1 cellular context compared by ENCODE assay signal in the genomic region with DNA sequence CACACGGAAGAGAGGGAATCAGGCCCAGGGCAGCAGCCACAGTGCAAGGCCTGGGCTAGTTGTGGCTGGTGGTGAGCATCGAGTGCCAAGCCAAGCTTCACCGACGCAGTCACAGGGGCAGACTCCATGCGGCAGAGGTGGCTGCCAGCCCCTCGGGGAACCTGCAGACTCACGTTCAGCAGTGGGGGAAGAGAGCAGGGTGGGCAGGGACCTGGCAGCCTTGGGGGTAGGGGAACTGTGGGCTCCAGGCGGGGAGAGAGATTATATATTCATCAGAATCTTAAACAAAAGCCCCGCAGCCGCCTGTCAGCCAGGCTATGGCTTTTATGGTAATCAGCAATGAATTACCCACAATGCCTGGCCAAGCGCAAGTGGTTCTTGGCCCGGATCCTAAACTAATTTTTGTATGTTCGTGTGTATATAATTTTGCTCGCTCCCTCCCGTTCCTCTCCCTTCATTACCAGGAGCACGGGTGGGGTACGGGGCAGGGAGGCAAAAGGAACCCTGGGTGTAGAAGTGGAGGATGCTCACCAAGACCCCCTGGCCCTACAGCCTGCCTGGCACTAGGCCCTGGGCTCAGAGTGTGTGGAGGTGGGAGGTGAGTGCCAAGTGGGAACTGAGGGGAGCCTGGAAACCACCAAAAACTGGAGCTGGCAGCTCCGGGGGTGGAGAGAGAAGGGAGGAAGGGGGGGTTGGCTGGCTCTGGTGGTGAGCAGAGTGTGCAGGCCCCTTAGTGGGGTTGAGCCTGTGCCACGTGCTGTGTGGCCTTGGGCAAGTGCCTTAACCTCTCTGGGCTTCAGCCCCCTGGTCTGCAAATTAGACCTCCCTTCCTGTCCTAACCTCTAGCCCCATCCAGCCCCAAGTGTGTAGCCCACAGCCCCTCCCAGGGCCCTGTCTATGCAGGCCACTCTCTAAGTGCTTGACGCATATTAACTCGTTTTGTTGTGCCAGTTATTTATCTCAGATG.
TF ChIP-seq lines count a peak whose summit lies in the region.

No MANE protein-coding gene starts in this region.

TF ChIP-seq in K562, 482 proteins besides CTCF, POLR2A, EP300 and RAD21 (continued from another document and continues in another):
- TF ChIP-seq ZNF347 (CRISPR knock-in tag; IDR thresholded peaks at IDR 0.05; ENCODE audit: low read depth) (peak; percentile 46; the same call in 1 of the 2 replicates), NONO (IDR thresholded peaks at IDR 0.05; ENCODE audit: low read depth in 2 of 2, low read length in 1 of 2) (peak; percentile 53 to 79; a peak in 2 of 4 replicates), TRIM28 (IDR thresholded peaks at IDR 0.05) (no peak), CBX5 (IDR thresholded peaks at IDR 0.05; ENCODE audit: borderline replicate concordance, low read depth) (no peak), CHD2 (IDR thresholded peaks at IDR 0.05; ENCODE audit: low read depth, low read length) (peak; percentile 29; the same call in 1 of the 2 replicates), ZBTB17 (CRISPR knock-in tag; IDR thresholded peaks at IDR 0.05) (peak; percentile 24; the same call in 1 of the 2 replicates), HMG20B (CRISPR knock-in tag; IDR thresholded peaks at IDR 0.05) (no peak), BACH1 (tag; IDR thresholded peaks at IDR 0.05) (no peak), ZBTB8A (IDR thresholded peaks at IDR 0.05; ENCODE audit: partially characterized antibody) (no peak), CBX3 (IDR thresholded peaks at IDR 0.05; ENCODE audit: borderline replicate concordance in 1 of 2, low read length in 2 of 2) (peak in 1 of 2 experiments; percentile 26; a peak in 1 of 3 replicates), MEF2A (IDR thresholded peaks at IDR 0.05; ENCODE audit: control insufficient read depth, low read depth, low read length) (no peak), HDAC3 (IDR thresholded peaks at IDR 0.05; ENCODE audit: borderline replicate concordance, partially characterized antibody) (no peak), ZNF717 (CRISPR knock-in tag; IDR thresholded peaks at IDR 0.05) (peak; percentile 91), MCM2 (IDR thresholded peaks at IDR 0.05; ENCODE audit: low read depth) (no peak), MTA1 (IDR thresholded peaks at IDR 0.05; ENCODE audit: borderline replicate concordance) (no peak), ARHGAP35 (IDR thresholded peaks at IDR 0.05; ENCODE audit: partially characterized antibody) (peak; percentile 76), HIVEP1 (CRISPR knock-in tag; IDR thresholded peaks at IDR 0.05) (no peak), MYC (IDR thresholded peaks at IDR 0.05; ENCODE audit: low read depth, low read length) (0 out of 2 replicates have a peak, but pooled peaks have one; percentile 12), MYC (CRISPR knock-in tag; IDR thresholded peaks at IDR 0.05; ENCODE audit: borderline replicate concordance, low read depth) (no peak), NFYB (IDR thresholded peaks at IDR 0.05; ENCODE audit: extremely low read depth, insufficient read length) (no peak), ZNF436 (CRISPR knock-in tag; IDR thresholded peaks at IDR 0.05) (peak; percentile 70), POLR2AphosphoS2 (IDR thresholded peaks at IDR 0.05; ENCODE audit: low read length) (no peak), SRF (CRISPR knock-in tag; IDR thresholded peaks at IDR 0.05) (peak in 1 of 2 experiments; percentile 70; a peak in 2 of 4 replicates), CBFB (CRISPR knock-in tag; IDR thresholded peaks at IDR 0.05) (no peak), ARID1B (IDR thresholded peaks at IDR 0.05) (0 out of 2 replicates have a peak, but pooled peaks have one; percentile 24), ZNF584 (CRISPR knock-in tag; IDR thresholded peaks at IDR 0.05; ENCODE audit: low read depth) (no peak), MCM5 (IDR thresholded peaks at IDR 0.05; ENCODE audit: low read depth) (no peak), ZKSCAN1 (IDR thresholded peaks at IDR 0.05; ENCODE audit: low read depth, low read length) (0 out of 2 replicates have a peak, but pooled peaks have one; percentile 58), MAFF (IDR thresholded peaks at IDR 0.05; ENCODE audit: low read length) (no peak), MTA2 (IDR thresholded peaks at IDR 0.05; ENCODE audit: low read depth) (no peak), MEIS2 (IDR thresholded peaks at IDR 0.05; ENCODE audit: partially characterized antibody) (no peak), MIER1 (IDR thresholded peaks at IDR 0.05; ENCODE audit: low read depth) (peak; percentile 98), STAT5B (CRISPR knock-in tag; IDR thresholded peaks at IDR 0.05) (no peak)
- TF ChIP-seq, protein P1, sequence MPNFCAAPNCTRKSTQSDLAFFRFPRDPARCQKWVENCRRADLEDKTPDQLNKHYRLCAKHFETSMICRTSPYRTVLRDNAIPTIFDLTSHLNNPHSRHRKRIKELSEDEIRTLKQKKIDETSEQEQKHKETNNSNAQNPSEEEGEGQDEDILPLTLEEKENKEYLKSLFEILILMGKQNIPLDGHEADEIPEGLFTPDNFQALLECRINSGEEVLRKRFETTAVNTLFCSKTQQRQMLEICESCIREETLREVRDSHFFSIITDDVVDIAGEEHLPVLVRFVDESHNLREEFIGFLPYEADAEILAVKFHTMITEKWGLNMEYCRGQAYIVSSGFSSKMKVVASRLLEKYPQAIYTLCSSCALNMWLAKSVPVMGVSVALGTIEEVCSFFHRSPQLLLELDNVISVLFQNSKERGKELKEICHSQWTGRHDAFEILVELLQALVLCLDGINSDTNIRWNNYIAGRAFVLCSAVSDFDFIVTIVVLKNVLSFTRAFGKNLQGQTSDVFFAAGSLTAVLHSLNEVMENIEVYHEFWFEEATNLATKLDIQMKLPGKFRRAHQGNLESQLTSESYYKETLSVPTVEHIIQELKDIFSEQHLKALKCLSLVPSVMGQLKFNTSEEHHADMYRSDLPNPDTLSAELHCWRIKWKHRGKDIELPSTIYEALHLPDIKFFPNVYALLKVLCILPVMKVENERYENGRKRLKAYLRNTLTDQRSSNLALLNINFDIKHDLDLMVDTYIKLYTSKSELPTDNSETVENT (CRISPR knock-in tag; IDR thresholded peaks at IDR 0.05): peak; percentile 98
- TF ChIP-seq, protein P2, sequence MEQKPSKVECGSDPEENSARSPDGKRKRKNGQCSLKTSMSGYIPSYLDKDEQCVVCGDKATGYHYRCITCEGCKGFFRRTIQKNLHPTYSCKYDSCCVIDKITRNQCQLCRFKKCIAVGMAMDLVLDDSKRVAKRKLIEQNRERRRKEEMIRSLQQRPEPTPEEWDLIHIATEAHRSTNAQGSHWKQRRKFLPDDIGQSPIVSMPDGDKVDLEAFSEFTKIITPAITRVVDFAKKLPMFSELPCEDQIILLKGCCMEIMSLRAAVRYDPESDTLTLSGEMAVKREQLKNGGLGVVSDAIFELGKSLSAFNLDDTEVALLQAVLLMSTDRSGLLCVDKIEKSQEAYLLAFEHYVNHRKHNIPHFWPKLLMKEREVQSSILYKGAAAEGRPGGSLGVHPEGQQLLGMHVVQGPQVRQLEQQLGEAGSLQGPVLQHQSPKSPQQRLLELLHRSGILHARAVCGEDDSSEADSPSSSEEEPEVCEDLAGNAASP (IDR thresholded peaks at IDR 0.05): no peak
- TF ChIP-seq, protein P3, sequence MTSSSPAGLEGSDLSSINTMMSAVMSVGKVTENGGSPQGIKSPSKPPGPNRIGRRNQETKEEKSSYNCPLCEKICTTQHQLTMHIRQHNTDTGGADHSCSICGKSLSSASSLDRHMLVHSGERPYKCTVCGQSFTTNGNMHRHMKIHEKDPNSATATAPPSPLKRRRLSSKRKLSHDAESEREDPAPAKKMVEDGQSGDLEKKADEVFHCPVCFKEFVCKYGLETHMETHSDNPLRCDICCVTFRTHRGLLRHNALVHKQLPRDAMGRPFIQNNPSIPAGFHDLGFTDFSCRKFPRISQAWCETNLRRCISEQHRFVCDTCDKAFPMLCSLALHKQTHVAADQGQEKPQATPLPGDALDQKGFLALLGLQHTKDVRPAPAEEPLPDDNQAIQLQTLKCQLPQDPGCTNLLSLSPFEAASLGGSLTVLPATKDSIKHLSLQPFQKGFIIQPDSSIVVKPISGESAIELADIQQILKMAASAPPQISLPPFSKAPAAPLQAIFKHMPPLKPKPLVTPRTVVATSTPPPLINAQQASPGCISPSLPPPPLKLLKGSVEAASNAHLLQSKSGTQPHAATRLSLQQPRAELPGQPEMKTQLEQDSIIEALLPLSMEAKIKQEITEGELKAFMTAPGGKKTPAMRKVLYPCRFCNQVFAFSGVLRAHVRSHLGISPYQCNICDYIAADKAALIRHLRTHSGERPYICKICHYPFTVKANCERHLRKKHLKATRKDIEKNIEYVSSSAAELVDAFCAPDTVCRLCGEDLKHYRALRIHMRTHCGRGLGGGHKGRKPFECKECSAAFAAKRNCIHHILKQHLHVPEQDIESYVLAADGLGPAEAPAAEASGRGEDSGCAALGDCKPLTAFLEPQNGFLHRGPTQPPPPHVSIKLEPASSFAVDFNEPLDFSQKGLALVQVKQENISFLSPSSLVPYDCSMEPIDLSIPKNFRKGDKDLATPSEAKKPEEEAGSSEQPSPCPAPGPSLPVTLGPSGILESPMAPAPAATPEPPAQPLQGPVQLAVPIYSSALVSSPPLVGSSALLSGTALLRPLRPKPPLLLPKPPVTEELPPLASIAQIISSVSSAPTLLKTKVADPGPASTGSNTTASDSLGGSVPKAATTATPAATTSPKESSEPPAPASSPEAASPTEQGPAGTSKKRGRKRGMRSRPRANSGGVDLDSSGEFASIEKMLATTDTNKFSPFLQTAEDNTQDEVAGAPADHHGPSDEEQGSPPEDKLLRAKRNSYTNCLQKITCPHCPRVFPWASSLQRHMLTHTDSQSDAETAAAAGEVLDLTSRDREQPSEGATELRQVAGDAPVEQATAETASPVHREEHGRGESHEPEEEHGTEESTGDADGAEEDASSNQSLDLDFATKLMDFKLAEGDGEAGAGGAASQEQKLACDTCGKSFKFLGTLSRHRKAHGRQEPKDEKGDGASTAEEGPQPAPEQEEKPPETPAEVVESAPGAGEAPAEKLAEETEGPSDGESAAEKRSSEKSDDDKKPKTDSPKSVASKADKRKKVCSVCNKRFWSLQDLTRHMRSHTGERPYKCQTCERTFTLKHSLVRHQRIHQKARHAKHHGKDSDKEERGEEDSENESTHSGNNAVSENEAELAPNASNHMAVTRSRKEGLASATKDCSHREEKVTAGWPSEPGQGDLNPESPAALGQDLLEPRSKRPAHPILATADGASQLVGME (CRISPR knock-in tag; IDR thresholded peaks at IDR 0.05): no peak
- TF ChIP-seq, protein P4, sequence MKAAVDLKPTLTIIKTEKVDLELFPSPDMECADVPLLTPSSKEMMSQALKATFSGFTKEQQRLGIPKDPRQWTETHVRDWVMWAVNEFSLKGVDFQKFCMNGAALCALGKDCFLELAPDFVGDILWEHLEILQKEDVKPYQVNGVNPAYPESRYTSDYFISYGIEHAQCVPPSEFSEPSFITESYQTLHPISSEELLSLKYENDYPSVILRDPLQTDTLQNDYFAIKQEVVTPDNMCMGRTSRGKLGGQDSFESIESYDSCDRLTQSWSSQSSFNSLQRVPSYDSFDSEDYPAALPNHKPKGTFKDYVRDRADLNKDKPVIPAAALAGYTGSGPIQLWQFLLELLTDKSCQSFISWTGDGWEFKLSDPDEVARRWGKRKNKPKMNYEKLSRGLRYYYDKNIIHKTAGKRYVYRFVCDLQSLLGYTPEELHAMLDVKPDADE (conservative IDR thresholded peaks at IDR 0.05; ENCODE audit: control insufficient read depth, low read depth, low read length): peak; percentile 80; the same call in 1 of the 2 replicates
- TF ChIP-seq, protein P5, sequence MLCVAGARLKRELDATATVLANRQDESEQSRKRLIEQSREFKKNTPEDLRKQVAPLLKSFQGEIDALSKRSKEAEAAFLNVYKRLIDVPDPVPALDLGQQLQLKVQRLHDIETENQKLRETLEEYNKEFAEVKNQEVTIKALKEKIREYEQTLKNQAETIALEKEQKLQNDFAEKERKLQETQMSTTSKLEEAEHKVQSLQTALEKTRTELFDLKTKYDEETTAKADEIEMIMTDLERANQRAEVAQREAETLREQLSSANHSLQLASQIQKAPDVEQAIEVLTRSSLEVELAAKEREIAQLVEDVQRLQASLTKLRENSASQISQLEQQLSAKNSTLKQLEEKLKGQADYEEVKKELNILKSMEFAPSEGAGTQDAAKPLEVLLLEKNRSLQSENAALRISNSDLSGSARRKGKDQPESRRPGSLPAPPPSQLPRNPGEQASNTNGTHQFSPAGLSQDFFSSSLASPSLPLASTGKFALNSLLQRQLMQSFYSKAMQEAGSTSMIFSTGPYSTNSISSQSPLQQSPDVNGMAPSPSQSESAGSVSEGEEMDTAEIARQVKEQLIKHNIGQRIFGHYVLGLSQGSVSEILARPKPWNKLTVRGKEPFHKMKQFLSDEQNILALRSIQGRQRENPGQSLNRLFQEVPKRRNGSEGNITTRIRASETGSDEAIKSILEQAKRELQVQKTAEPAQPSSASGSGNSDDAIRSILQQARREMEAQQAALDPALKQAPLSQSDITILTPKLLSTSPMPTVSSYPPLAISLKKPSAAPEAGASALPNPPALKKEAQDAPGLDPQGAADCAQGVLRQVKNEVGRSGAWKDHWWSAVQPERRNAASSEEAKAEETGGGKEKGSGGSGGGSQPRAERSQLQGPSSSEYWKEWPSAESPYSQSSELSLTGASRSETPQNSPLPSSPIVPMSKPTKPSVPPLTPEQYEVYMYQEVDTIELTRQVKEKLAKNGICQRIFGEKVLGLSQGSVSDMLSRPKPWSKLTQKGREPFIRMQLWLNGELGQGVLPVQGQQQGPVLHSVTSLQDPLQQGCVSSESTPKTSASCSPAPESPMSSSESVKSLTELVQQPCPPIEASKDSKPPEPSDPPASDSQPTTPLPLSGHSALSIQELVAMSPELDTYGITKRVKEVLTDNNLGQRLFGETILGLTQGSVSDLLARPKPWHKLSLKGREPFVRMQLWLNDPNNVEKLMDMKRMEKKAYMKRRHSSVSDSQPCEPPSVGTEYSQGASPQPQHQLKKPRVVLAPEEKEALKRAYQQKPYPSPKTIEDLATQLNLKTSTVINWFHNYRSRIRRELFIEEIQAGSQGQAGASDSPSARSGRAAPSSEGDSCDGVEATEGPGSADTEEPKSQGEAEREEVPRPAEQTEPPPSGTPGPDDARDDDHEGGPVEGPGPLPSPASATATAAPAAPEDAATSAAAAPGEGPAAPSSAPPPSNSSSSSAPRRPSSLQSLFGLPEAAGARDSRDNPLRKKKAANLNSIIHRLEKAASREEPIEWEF (CRISPR knock-in tag; IDR thresholded peaks at IDR 0.05): no peak
- TF ChIP-seq, protein P6, sequence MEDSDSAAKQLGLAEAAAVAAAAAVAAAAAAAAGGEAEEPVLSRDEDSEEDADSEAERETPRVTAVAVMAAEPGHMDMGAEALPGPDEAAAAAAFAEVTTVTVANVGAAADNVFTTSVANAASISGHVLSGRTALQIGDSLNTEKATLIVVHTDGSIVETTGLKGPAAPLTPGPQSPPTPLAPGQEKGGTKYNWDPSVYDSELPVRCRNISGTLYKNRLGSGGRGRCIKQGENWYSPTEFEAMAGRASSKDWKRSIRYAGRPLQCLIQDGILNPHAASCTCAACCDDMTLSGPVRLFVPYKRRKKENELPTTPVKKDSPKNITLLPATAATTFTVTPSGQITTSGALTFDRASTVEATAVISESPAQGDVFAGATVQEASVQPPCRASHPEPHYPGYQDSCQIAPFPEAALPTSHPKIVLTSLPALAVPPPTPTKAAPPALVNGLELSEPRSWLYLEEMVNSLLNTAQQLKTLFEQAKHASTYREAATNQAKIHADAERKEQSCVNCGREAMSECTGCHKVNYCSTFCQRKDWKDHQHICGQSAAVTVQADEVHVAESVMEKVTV (CRISPR knock-in tag; IDR thresholded peaks at IDR 0.05): no peak; the same call in 1 of the 2 replicates
